Comparison of ENCODE assay signal across 20 cellular contexts in genomic region chr3:190306026-190306425, GRCh38. TPM values are rescaled to one million over a fixed set of nuclear protein-coding genes. Genes with fewer than 3 reads are reported as not detected.
DNase-seq lines count a peak whose midpoint lies in the region; ATAC-seq and TF ChIP-seq lines count a peak whose summit lies in the region.
"Had no signal": no experiment of that assay in that cellular context is flagged by ENCODE, and none has a peak within 500 bp of the region (broad histone marks: within the 10 kb centered on the region; RNA-seq: fewer than 3 reads in every experiment).

No MANE protein-coding gene starts in this region.

- H3K27ac Mint-ChIP-seq in activated CD8-positive, alpha-beta T cell treated with anti-CD3 and anti-CD28 coated beads for 36 hours = peak overlapping the region; percentile 88
- no peak overlapping the region for H3K27ac Mint-ChIP-seq in activated CD8-positive, alpha-beta T cell treated with anti-CD3 and anti-CD28 coated beads, Interleukin-2, amount 10 ng/mL, durations not matched to agents 7 days and 5 days
- no peak overlapping the region for H3K27ac Mint-ChIP-seq in stimulated activated naive CD8-positive, alpha-beta T cell treated with anti-CD3 and anti-CD28 coated beads, Interleukin-15, amount 100 ng/mL, for 72 hours
- H3K27ac Mint-ChIP-seq: B cell had no signal

- H3K4me1 Mint-ChIP-seq in activated CD8-positive, alpha-beta T cell treated with anti-CD3 and anti-CD28 coated beads for 36 hours (ENCODE audit: low read depth) = peaks cover 33% of the 10 kb centered on the region
- H3K4me1 Mint-ChIP-seq in activated CD8-positive, alpha-beta T cell treated with anti-CD3 and anti-CD28 coated beads, Interleukin-2, amount 10 ng/mL, durations not matched to agents 7 days and 5 days (ENCODE audit: low read depth) = peaks cover 18% of the 10 kb centered on the region
- peaks cover 35% of the 10 kb centered on the region for H3K4me1 Mint-ChIP-seq in stimulated activated naive CD8-positive, alpha-beta T cell treated with anti-CD3 and anti-CD28 coated beads, Interleukin-15, amount 100 ng/mL, for 72 hours
- H3K4me1 Mint-ChIP-seq: neural crest cell had no signal

- no peak overlapping the region for H3K4me3 Mint-ChIP-seq in activated CD8-positive, alpha-beta T cell treated with anti-CD3 and anti-CD28 coated beads for 36 hours
- no peak overlapping the region for H3K4me3 Mint-ChIP-seq in activated CD8-positive, alpha-beta T cell treated with anti-CD3 and anti-CD28 coated beads, Interleukin-2, amount 10 ng/mL, durations not matched to agents 7 days and 5 days
- H3K4me3 Mint-ChIP-seq in stimulated activated naive CD8-positive, alpha-beta T cell treated with anti-CD3 and anti-CD28 coated beads, Interleukin-15, amount 100 ng/mL, for 72 hours = peak overlapping the region in 1 of 2 donors; percentile 21
- H3K4me3 Mint-ChIP-seq: B cell, neural crest cell had no signal

- CTCF ChIA-PET in activated CD8-positive, alpha-beta T cell treated with anti-CD3 and anti-CD28 coated beads for 36 hours (lab: Charles Lee) = interaction anchor here (1.9 to 2.2 kb wide), 2 partner anchors 13 to 16 kb away, joined by 6 to 16 read pairs; partner anchors contain the start of gene CLDN1
- CTCF ChIA-PET in activated CD8-positive, alpha-beta T cell treated with anti-CD3 and anti-CD28 coated beads, Interleukin-2, amount 10 ng/mL, durations not matched to agents 7 days and 5 days (lab: Charles Lee) = interaction anchor here (1.2 to 2.2 kb wide), 2 partner anchors 16 to 119 kb away, joined by 3 to 13 read pairs; partner anchors contain the start of gene CLDN1
- CTCF ChIA-PET in PC-9 (lab: Charles Lee) = no interaction called here

- POLR2A ChIA-PET in activated CD8-positive, alpha-beta T cell treated with anti-CD3 and anti-CD28 coated beads for 36 hours (lab: Charles Lee) = interaction anchor here (0.6 kb wide), 1 partner anchor 344 kb away, joined by 3 read pairs; no protein-coding TSS in a partner anchor
- POLR2A ChIA-PET in activated CD8-positive, alpha-beta T cell treated with anti-CD3 and anti-CD28 coated beads, Interleukin-2, amount 10 ng/mL, durations not matched to agents 7 days and 5 days (lab: Charles Lee) = interaction anchor here (0.7 kb wide), 1 partner anchor 15 kb away, joined by 3 read pairs; no protein-coding TSS in a partner anchor
- POLR2A ChIA-PET in PC-9 (lab: Charles Lee; ENCODE audit: unreplicated experiment) = no interaction called here

- peaks cover 15% of the 10 kb centered on the region; the same call in 1 of the 2 replicates for H3K9me3 ChIP-seq in PC-9 (ENCODE audit: insufficient read depth, low read depth)
- H3K9me3 ChIP-seq: esophagus squamous epithelium, gastroesophageal sphincter, mucosa of descending colon had no signal

- intact Hi-C loops in activated CD8-positive, alpha-beta T cell treated with anti-CD3 and anti-CD28 coated beads for 36 hours (cut with micrococcal nuclease) = no loop called here
- intact Hi-C loops in PC-9 (cut with micrococcal nuclease; ENCODE audit: unreplicated experiment) = no loop called here

- peaks cover 16% of the 10 kb centered on the region for H3K27me3 Mint-ChIP-seq in activated CD8-positive, alpha-beta T cell treated with anti-CD3 and anti-CD28 coated beads for 36 hours
- no peaks in the 10 kb centered on the region for H3K27me3 Mint-ChIP-seq in activated CD8-positive, alpha-beta T cell treated with anti-CD3 and anti-CD28 coated beads, Interleukin-2, amount 10 ng/mL, durations not matched to agents 7 days and 5 days (ENCODE audit: low read depth)
- H3K27me3 Mint-ChIP-seq in stimulated activated naive CD8-positive, alpha-beta T cell treated with anti-CD3 and anti-CD28 coated beads, Interleukin-15, amount 100 ng/mL, for 72 hours = peaks cover 19% of the 10 kb centered on the region

- H3K4me2 ChIP-seq in PC-9 = no peak overlapping the region

- H2AFZ ChIP-seq in PC-9 = no peak overlapping the region

- peaks cover 18% of the 10 kb centered on the region for H3F3A ChIP-seq in PC-9 (ENCODE audit: insufficient read depth, low read depth)

- H3K27ac ChIP-seq in PC-9 (peak overlapping the region; percentile 64), epithelial cell of prostate (peak overlapping the region; percentile 95)
- H3K27ac ChIP-seq: cardiac muscle cell, coronary artery had no signal

- no peaks in the 10 kb centered on the region for H3K9me3 Mint-ChIP-seq in activated CD8-positive, alpha-beta T cell treated with anti-CD3 and anti-CD28 coated beads for 36 hours
- no peaks in the 10 kb centered on the region for H3K9me3 Mint-ChIP-seq in activated CD8-positive, alpha-beta T cell treated with anti-CD3 and anti-CD28 coated beads, Interleukin-2, amount 10 ng/mL, durations not matched to agents 7 days and 5 days (ENCODE audit: insufficient read depth)
- no peaks in the 10 kb centered on the region for H3K9me3 Mint-ChIP-seq in stimulated activated naive CD8-positive, alpha-beta T cell treated with anti-CD3 and anti-CD28 coated beads, Interleukin-15, amount 100 ng/mL, for 72 hours
- H3K9me3 Mint-ChIP-seq: neural crest cell had no signal

- TF ChIP-seq CTCF in activated CD8-positive, alpha-beta T cell treated with anti-CD3 and anti-CD28 coated beads for 36 hours (IDR thresholded peaks at IDR 0.05) = no peak
- no peak for TF ChIP-seq CTCF in PC-9 (conservative IDR thresholded peaks at IDR 0.05)
- TF ChIP-seq CTCF in omental fat pad (IDR thresholded peaks at IDR 0.05) = no peak

- no TSS peak for BruUV-seq in PC-9 (replicated peaks; lab: Mats Ljungman, UMichigan)

- H3K36me3 Mint-ChIP-seq in activated CD8-positive, alpha-beta T cell treated with anti-CD3 and anti-CD28 coated beads for 36 hours (ENCODE audit: low read depth) = no peaks in the 10 kb centered on the region
- no peaks in the 10 kb centered on the region for H3K36me3 Mint-ChIP-seq in activated CD8-positive, alpha-beta T cell treated with anti-CD3 and anti-CD28 coated beads, Interleukin-2, amount 10 ng/mL, durations not matched to agents 7 days and 5 days (ENCODE audit: low read depth)

- H3K79me2 ChIP-seq in PC-9 (ENCODE audit: low read depth) = no peaks in the 10 kb centered on the region

- H3K9me2 ChIP-seq in PC-9 (ENCODE audit: insufficient read depth) = no peaks in the 10 kb centered on the region

- ATAC-seq in activated CD8-positive, alpha-beta T cell treated with anti-CD3 and anti-CD28 coated beads for 36 hours = no peak
- no peak for ATAC-seq in activated CD8-positive, alpha-beta T cell treated with anti-CD3 and anti-CD28 coated beads, Interleukin-2, amount 10 ng/mL, durations not matched to agents 7 days and 5 days
- ATAC-seq in stimulated activated naive CD8-positive, alpha-beta T cell treated with anti-CD3 and anti-CD28 coated beads, Interleukin-15, amount 100 ng/mL, for 72 hours = peak; percentile 8
- ATAC-seq in omental fat pad (ENCODE audit: low FRiP score) (no peak), GM19395 (IDR thresholded peaks at IDR 0.05; ENCODE audit: unreplicated experiment) (no peak)
- ATAC-seq: mucosa of descending colon had no signal

- DNase-seq in activated CD8-positive, alpha-beta T cell treated with anti-CD3 and anti-CD28 coated beads for 36 hours = no peak
- no peak for DNase-seq in activated CD8-positive, alpha-beta T cell treated with anti-CD3 and anti-CD28 coated beads, Interleukin-2, amount 10 ng/mL, durations not matched to agents 7 days and 5 days
- DNase-seq in PC-9 = no peak
- DNase-seq in epithelial cell of prostate (ENCODE audit: low read depth, low spot score) = no peak
- DNase-seq in stimulated activated naive CD8-positive, alpha-beta T cell treated with anti-CD3 and anti-CD28 coated beads, Interleukin-15, amount 100 ng/mL, for 72 hours = no peak
- no peak for DNase-seq in NCI-H1048 (lab: John Stamatoyannopoulos, UW)
- DNase-seq in omental fat pad (ENCODE audit: low spot score) = no peak
- DNase-seq: amygdala, DMS79 treated with DMSO at 0.1 percent for 48 hours, esophagus squamous epithelium, mucosa of descending colon, NCI-H1694 treated with DMSO at 0.1 percent for 48 hours, NCI-H2171 treated with DMSO at 0.1 percent for 48 hours, NCI-H524 treated with DMSO at 0.1 percent for 48 hours had no signal

- H3K36me3 ChIP-seq in PC-9 (ENCODE audit: low read depth) = peaks cover 48% of the 10 kb centered on the region
- H3K36me3 ChIP-seq: cardiac muscle cell, gastroesophageal sphincter had no signal

- no peak overlapping the region for H3K4me3 ChIP-seq in PC-9
- H3K4me3 ChIP-seq: cardiac muscle cell, coronary artery, esophagus squamous epithelium, gastroesophageal sphincter, mucosa of descending colon had no signal

- H4K20me1 ChIP-seq in PC-9 (ENCODE audit: insufficient read depth) = no peaks in the 10 kb centered on the region

- H3K27me3 ChIP-seq in PC-9 (ENCODE audit: insufficient read depth, low read depth) = no peaks in the 10 kb centered on the region
- H3K27me3 ChIP-seq: cardiac muscle cell, esophagus squamous epithelium, gastroesophageal sphincter had no signal

- H3K4me1 ChIP-seq in PC-9 (replicated peaks; ENCODE audit: insufficient read depth) = peaks cover 51% of the 10 kb centered on the region

RNA-seq across cellular contexts. Expression of gene CLDN1, which starts 16.2 kb away (rescaled TPM):
- under 1 TPM; 0.58 to 0.77 TPM for total RNA-seq in activated CD8-positive, alpha-beta T cell treated with anti-CD3 and anti-CD28 coated beads for 36 hours
- total RNA-seq in activated CD8-positive, alpha-beta T cell treated with anti-CD3 and anti-CD28 coated beads, Interleukin-2, amount 10 ng/mL, durations not matched to agents 7 days and 5 days = not detected
- total RNA-seq in PC-9 (2021) (25.9 and 27.1 TPM in 2 replicates), omental fat pad (100 to 1,000 TPM in 1 of 4 donors, 10 to 100 TPM in 2, 1 to 10 TPM in 1; 2.7 to 184 (median 58.3) TPM)
- total RNA-seq: B cell had no signal
